8 cellular contexts compared by ENCODE assay signal in genomic region chr12:123670882-123671728, GRCh38. TPM values are rescaled to one million over a fixed set of nuclear protein-coding genes. Genes with fewer than 3 reads are reported as not detected.
A peak's percentile ranks its signal among the peaks of the same experiment; 100 is the strongest.
DNase-seq lines count a peak whose midpoint lies in the region; ATAC-seq and TF ChIP-seq lines count a peak whose summit lies in the region.

TCTN2 (plus strand) TSS chr12:123671113; CDS start chr12:123671241, 128 bp downstream.

- H4K5ac ChIP-seq in H9 (ENCODE audit: insufficient read length, low read depth, low read length) = no peak within 1 kb of the TSS

- H3K27ac Mint-ChIP-seq in H9 (peak within 1 kb of the TSS in 2 of 3 experiments; percentile 85 to 87; a peak in 3 of 7 replicates), nephron progenitor cell (no peak within 1 kb of the TSS)

- peak within 1 kb of the TSS; percentile 72 for H3K9ac ChIP-seq in H9 (ENCODE audit: extremely low read depth, insufficient read length, low read length)

- H4K8ac ChIP-seq in H9 (replicated peaks; ENCODE audit: insufficient read length, low read depth, low read length) = no peak within 1 kb of the TSS

- H2BK20ac ChIP-seq in H9 (ENCODE audit: low read depth, low read length, poor library complexity, severe bottlenecking) = no peak within 1 kb of the TSS

- peak within 1 kb of the TSS; percentile 62 for H3K4me3 ChIP-seq in RWPE2 (ENCODE audit: severe bottlenecking)

- H3K4me3 Mint-ChIP-seq in H9 (peak within 1 kb of the TSS; percentile 89 to 93), nephron progenitor cell (peak within 1 kb of the TSS; percentile 92)

- peak; percentile 99 for ATAC-seq in RWPE2 (ENCODE audit: low read depth)
- peak; percentile 99 for ATAC-seq in stimulated activated naive CD8-positive, alpha-beta T cell treated with anti-CD3 and anti-CD28 coated beads, Interleukin-15, Interleukin-2, amounts not matched to agents 100 U/mL and 50 U/mL, for 24 hours

- H3K79me1 ChIP-seq in H9 (ENCODE audit: insufficient read depth, low read depth, low read length, poor library complexity, severe bottlenecking) = no peaks in the 10 kb centered on the region

- peak within 1 kb of the TSS; percentile 89 for H3K4me2 ChIP-seq in H9 (ENCODE audit: insufficient read depth, insufficient read length, low read length)

- H4K20me1 ChIP-seq in H9 (ENCODE audit: control insufficient read depth, insufficient read depth, insufficient read length) = no peaks in the 10 kb centered on the region

- no peaks in the 10 kb centered on the region for H3K27me3 ChIP-seq in H9 (ENCODE audit: insufficient read depth, low read length)
- no peaks in the 10 kb centered on the region for H3K27me3 ChIP-seq in RWPE2 (ENCODE audit: insufficient read depth, poor library complexity, severe bottlenecking)

- H3K27ac ChIP-seq in H9 (ENCODE audit: insufficient read length, low read depth, low read length) (no peak within 1 kb of the TSS), RWPE2 (ENCODE audit: poor library complexity, severe bottlenecking) (no peak within 1 kb of the TSS)

- TF ChIP-seq CTCF in H9 (conservative IDR thresholded peaks at IDR 0.05) = no peak
- TF ChIP-seq CTCF in RWPE2 (IDR thresholded peaks at IDR 0.05; ENCODE audit: poor library complexity, severe bottlenecking) = no peak
- no peak for TF ChIP-seq CTCF in nephron progenitor cell (IDR thresholded peaks at IDR 0.05)

- no peak within 1 kb of the TSS for H3T11ph ChIP-seq in H9 (ENCODE audit: low read length)

- H2BK15ac ChIP-seq in H9 (ENCODE audit: low read depth, low read length) = no peak within 1 kb of the TSS

- peaks cover 3 to 9% of the 10 kb centered on the region in 2 experiments for H3K4me1 Mint-ChIP-seq in H9
- peaks cover 17% of the 10 kb centered on the region for H3K4me1 Mint-ChIP-seq in nephron progenitor cell

- no peaks in the 10 kb centered on the region for H3K79me2 ChIP-seq in H9 (ENCODE audit: insufficient read depth, low read length)

- no CpG with 5 or more reads among the region's 53 CpGs for WGBS in H9 (ENCODE audit: extremely low coverage, insufficient read length, low lambda C conversion rate)

- no peak within 1 kb of the TSS for H2BK12ac ChIP-seq in H9 (ENCODE audit: insufficient read length, low read depth, low read length)

- DNase-seq in ELF-1 (ENCODE audit: low read depth, low spot score) (peak; percentile 96), H9 (peak; percentile 98), M059J (ENCODE audit: low read depth) (peak; percentile 91), RWPE2 (ENCODE audit: low spot score) (peak; percentile 94), fibroblast of the conjunctiva (ENCODE audit: low read depth) (peak; percentile 83), nephron progenitor cell (peak; percentile 97)
- peak; percentile 91 for DNase-seq in activated T-helper 9 cell treated with anti-CD3 and anti-CD28 coated beads, Interleukin-2, amount 50 U/mL, for 16 hours (ENCODE audit: low read depth)
- peak; percentile 96 for DNase-seq in stimulated activated naive CD8-positive, alpha-beta T cell treated with anti-CD3 and anti-CD28 coated beads, Interleukin-15, Interleukin-2, amounts not matched to agents 100 U/mL and 50 U/mL, for 24 hours

- no peak within 1 kb of the TSS for H3K56ac ChIP-seq in H9 (ENCODE audit: insufficient read length, low read depth, low read length)

- no peak within 1 kb of the TSS for H3K4ac ChIP-seq in H9 (ENCODE audit: low read depth, low read length)

- H3K36me3 Mint-ChIP-seq in H9 (ENCODE audit: insufficient read depth in 1 of 3, low read depth in 3 of 3) = peaks cover 0 to 11% (median 5%) of the 10 kb centered on the region in 3 experiments; a peak in 3 of 7 replicates
- peaks cover 27% of the 10 kb centered on the region for H3K36me3 Mint-ChIP-seq in nephron progenitor cell (ENCODE audit: low read depth)

- H2AFZ ChIP-seq in H9 (ENCODE audit: low read length) = peak within 1 kb of the TSS; percentile 100

- H3K23me2 ChIP-seq in H9 (ENCODE audit: insufficient read length, low read depth, low read length, poor library complexity, severe bottlenecking) = peaks cover 5% of the 10 kb centered on the region

- no peak within 1 kb of the TSS for H3K23ac ChIP-seq in H9 (ENCODE audit: insufficient read length, low read depth, low read length)

- no peak within 1 kb of the TSS for H3K18ac ChIP-seq in H9 (ENCODE audit: insufficient read length, low read depth, low read length)

- H3K14ac ChIP-seq in H9 (ENCODE audit: insufficient read depth, low read length) = no peak within 1 kb of the TSS

- no peak within 1 kb of the TSS for H4K91ac ChIP-seq in H9 (ENCODE audit: insufficient read length, low read depth, low read length)

- no peak within 1 kb of the TSS for H2BK5ac ChIP-seq in H9 (ENCODE audit: insufficient read length, low read length)

- H2AK5ac ChIP-seq in H9 (ENCODE audit: insufficient read length, low read length) = no peak within 1 kb of the TSS

- no peaks in the 10 kb centered on the region for H3K9me3 ChIP-seq in H9 (ENCODE audit: control insufficient read depth, low read depth, low read length)
- no peaks in the 10 kb centered on the region for H3K9me3 ChIP-seq in RWPE2 (ENCODE audit: severe bottlenecking)

- H3K9me3 Mint-ChIP-seq in H9 = no peaks in the 10 kb centered on the region
- no peaks in the 10 kb centered on the region for H3K9me3 Mint-ChIP-seq in nephron progenitor cell

- no peak within 1 kb of the TSS for H2BK120ac ChIP-seq in H9 (ENCODE audit: low read depth, low read length, poor library complexity, severe bottlenecking)

- no peaks in the 10 kb centered on the region for H3K4me1 ChIP-seq in H9 (ENCODE audit: insufficient read depth, low read length)
- H3K4me1 ChIP-seq in RWPE2 (ENCODE audit: insufficient read depth, poor library complexity, severe bottlenecking) = no peaks in the 10 kb centered on the region

- no peaks in the 10 kb centered on the region for H3K27me3 Mint-ChIP-seq in H9 (ENCODE audit: low read depth)
- H3K27me3 Mint-ChIP-seq in nephron progenitor cell (ENCODE audit: low read depth, poor library complexity) = peaks cover 3% of the 10 kb centered on the region

- peaks cover 22% of the 10 kb centered on the region for H3K36me3 ChIP-seq in RWPE2 (ENCODE audit: low read depth)

RNA-seq across cellular contexts. Expression of gene TCTN2, which starts in this region (rescaled TPM):
- total RNA-seq in H9 (2021) = 7.4 and 7.7 TPM in 2 replicates
- 17.4 and 22.9 TPM in 2 replicates for total RNA-seq in M059J (2014; rRNA removed; shearing (Covaris generic))
